In genomic region chr14:103898711-103899110, GRCh38 we compare ENCODE assay signal across 30 cellular contexts. TPM values are rescaled to one million over a fixed set of nuclear protein-coding genes. Genes with fewer than 3 reads are reported as not detected.
"Had no signal": no experiment of that assay in that cellular context is flagged by ENCODE, and none has a peak within 500 bp of the region (broad histone marks: within the 10 kb centered on the region; RNA-seq: fewer than 3 reads in every experiment).

No MANE protein-coding gene starts in this region.

- H3K27ac Mint-ChIP-seq: activated CD4-positive, alpha-beta memory T cell treated with anti-CD3 and anti-CD28 coated beads, Interleukin-2, amount 10 ng/mL, durations not matched to agents 7 days and 5 days; activated CD4-positive, alpha-beta T cell treated with anti-CD3 and anti-CD28 coated beads for 36 hours; activated naive CD4-positive, alpha-beta T cell treated with anti-CD3 and anti-CD28 coated beads, Interleukin-2, amount 10 ng/mL, durations not matched to agents 7 days and 5 days; activated naive CD8-positive, alpha-beta T cell treated with anti-CD3 and anti-CD28 coated beads, Interleukin-2, amount 10 ng/mL, durations not matched to agents 7 days and 5 days had no signal

- H3K9me3 ChIP-seq: adrenal gland, MG63, SJCRH30, SK-N-SH had no signal

- H3K4me1 ChIP-seq: SJCRH30 had no signal

- H3K36me3 ChIP-seq: adrenal gland, MG63, SJCRH30 had no signal

- H3K4me2 ChIP-seq: KMS-11, SK-N-SH had no signal

- H3K4me3 ChIP-seq: adrenal gland, MG63, SJCRH30 had no signal

- H3K4me1 Mint-ChIP-seq: activated T-helper 17 cell treated with anti-CD3 and anti-CD28 coated beads, Interleukin-2, amount 50 U/mL, for 72 hours had no signal

- H3K27ac ChIP-seq: adrenal gland, KMS-11, SJCRH30, VCaP had no signal

- H3K27me3 Mint-ChIP-seq: activated CD4-positive, alpha-beta memory T cell treated with anti-CD3 and anti-CD28 coated beads, Interleukin-2, amount 10 ng/mL, durations not matched to agents 7 days and 5 days; activated CD4-positive, alpha-beta T cell treated with anti-CD3 and anti-CD28 coated beads for 36 hours; activated naive CD8-positive, alpha-beta T cell treated with anti-CD3 and anti-CD28 coated beads, Interleukin-2, amount 10 ng/mL, durations not matched to agents 7 days and 5 days; activated T-helper 17 cell treated with anti-CD3 and anti-CD28 coated beads, Interleukin-2, amount 50 U/mL, for 72 hours had no signal

- H3K27me3 ChIP-seq: adrenal gland, MG63, SJCRH30 had no signal

- H3K36me3 Mint-ChIP-seq: activated naive CD4-positive, alpha-beta T cell treated with anti-CD3 and anti-CD28 coated beads, Interleukin-2, amount 10 ng/mL, durations not matched to agents 7 days and 5 days; activated naive CD8-positive, alpha-beta T cell treated with anti-CD3 and anti-CD28 coated beads, Interleukin-2, amount 10 ng/mL, durations not matched to agents 7 days and 5 days had no signal

- DNase-seq: activated CD4-positive, alpha-beta memory T cell treated with anti-CD3 and anti-CD28 coated beads, Interleukin-2, amount 10 ng/mL, durations not matched to agents 7 days and 5 days; activated CD4-positive, alpha-beta T cell treated with anti-CD3 and anti-CD28 coated beads for 36 hours; activated CD4-positive, alpha-beta T cell treated with anti-CD3 and anti-CD28 coated beads, Interleukin-2, amount 50 U/mL, for 1 hour; activated gamma-delta T cell; activated naive CD4-positive, alpha-beta T cell treated with anti-CD3 and anti-CD28 coated beads, Interleukin-2, amount 10 ng/mL, durations not matched to agents 7 days and 5 days; activated naive CD8-positive, alpha-beta T cell treated with anti-CD3 and anti-CD28 coated beads, Interleukin-2, amount 10 ng/mL, durations not matched to agents 7 days and 5 days; activated T-cell treated with anti-CD3 and anti-CD28 coated beads for 4 hours; activated T-cell treated with anti-CD3 and anti-CD28 coated beads, Interleukin-2, amount 50 U/mL, for 48 hours; adrenal gland; anterior cingulate cortex; MG63; NCI-H1105; NCI-H1436; NCI-H1694 treated with DMSO at 0.1 percent for 48 hours; NCI-H2029 treated with DMSO at 0.1 percent for 48 hours; NCI-H345; NCI-H510A; NCI-H526 treated with DMSO at 0.1 percent for 48 hours; NCI-H82; OCI-M1; Right ventricle myocardium superior; SJCRH30; T-helper 1 cell had no signal

- H3K9ac ChIP-seq: KMS-11, SK-N-SH had no signal

- H3K4me3 Mint-ChIP-seq: activated CD4-positive, alpha-beta memory T cell treated with anti-CD3 and anti-CD28 coated beads, Interleukin-2, amount 10 ng/mL, durations not matched to agents 7 days and 5 days; activated CD4-positive, alpha-beta T cell treated with anti-CD3 and anti-CD28 coated beads for 36 hours; activated naive CD4-positive, alpha-beta T cell treated with anti-CD3 and anti-CD28 coated beads, Interleukin-2, amount 10 ng/mL, durations not matched to agents 7 days and 5 days; activated naive CD8-positive, alpha-beta T cell treated with anti-CD3 and anti-CD28 coated beads, Interleukin-2, amount 10 ng/mL, durations not matched to agents 7 days and 5 days; activated T-helper 17 cell treated with anti-CD3 and anti-CD28 coated beads, Interleukin-2, amount 50 U/mL, for 72 hours had no signal

- H3K9me3 Mint-ChIP-seq: activated naive CD8-positive, alpha-beta T cell treated with anti-CD3 and anti-CD28 coated beads, Interleukin-2, amount 10 ng/mL, durations not matched to agents 7 days and 5 days; activated T-helper 17 cell treated with anti-CD3 and anti-CD28 coated beads, Interleukin-2, amount 50 U/mL, for 72 hours had no signal

- ATAC-seq: activated CD4-positive, alpha-beta T cell treated with anti-CD3 and anti-CD28 coated beads for 36 hours; activated T-helper 17 cell treated with anti-CD3 and anti-CD28 coated beads, Interleukin-2, amount 50 U/mL, for 72 hours; Panc1 had no signal

RNA-seq across cellular contexts. Expression of gene TDRD9, which starts 29.5 kb away (rescaled TPM):
- total RNA-seq: SJCRH30; T-helper 2 cell treated with Interferon-gamma antibody and Interleukin-4, amounts not matched to agents 100 ng/mL and 5 ng/mL, for 36 hours had no signal
- polyA plus RNA-seq: SK-N-SH had no signal

RNA-seq across cellular contexts. Expression of gene RD3L, which starts 43.6 kb away (rescaled TPM):
- total RNA-seq: activated CD4-positive, alpha-beta memory T cell treated with anti-CD3 and anti-CD28 coated beads, Interleukin-2, amount 10 ng/mL, durations not matched to agents 7 days and 5 days; activated CD4-positive, alpha-beta T cell treated with anti-CD3 and anti-CD28 coated beads for 36 hours; activated CD8-positive, alpha-beta memory T cell treated with anti-CD3 and anti-CD28 coated beads for 36 hours; activated naive CD8-positive, alpha-beta T cell treated with anti-CD3 and anti-CD28 coated beads, Interleukin-2, amount 10 ng/mL, durations not matched to agents 7 days and 5 days; activated T-helper 17 cell treated with anti-CD3 and anti-CD28 coated beads, Interleukin-2, amount 50 U/mL, for 72 hours; adrenal gland; SJCRH30; T-helper 2 cell treated with Interferon-gamma antibody and Interleukin-4, amounts not matched to agents 100 ng/mL and 5 ng/mL, for 36 hours had no signal
- polyA plus RNA-seq: adrenal gland, SK-N-SH had no signal
